In genomic region chr1:44695671-44696070, GRCh38 we compare ENCODE assay signal across 24 cellular contexts. TPM values are rescaled to one million over a fixed set of nuclear protein-coding genes. Genes with fewer than 3 reads are reported as not detected.
A peak's percentile ranks its signal among the peaks of the same experiment; 100 is the strongest.
DNase-seq lines count a peak whose midpoint lies in the region; ATAC-seq and TF ChIP-seq lines count a peak whose summit lies in the region.
"Had no signal": no experiment of that assay in that cellular context is flagged by ENCODE, and none has a peak within 500 bp of the region (broad histone marks: within the 10 kb centered on the region; RNA-seq: fewer than 3 reads in every experiment).

No MANE protein-coding gene starts in this region.

- CTCF ChIA-PET in activated CD4-positive, alpha-beta T cell treated with anti-CD3 and anti-CD28 coated beads, Interleukin-2, amount 10 ng/mL, durations not matched to agents 7 days and 5 days (lab: Charles Lee) = interaction anchor here (0.6 to 1.7 kb wide), 4 partner anchors 9 to 105 kb away, joined by 3 to 6 read pairs (median 4); no protein-coding TSS in a partner anchor
- CTCF ChIA-PET in WTC11 (lab: Charles Lee) = interaction anchor here (1.0 kb wide), 1 partner anchor 21 kb away, joined by 3 read pairs; the partner anchor contains the start of genes ARMH1 and TMEM53
- CTCF ChIA-PET in naive thymus-derived CD4-positive, alpha-beta T cell (lab: Charles Lee) = interaction anchor here (0.7 to 1.5 kb wide), 3 partner anchors 11 to 22 kb away, joined by 3 to 5 read pairs (median 3); partner anchors contain the start of genes ARMH1 and TMEM53

- TF ChIP-seq CTCF in DOHH2 (IDR thresholded peaks at IDR 0.05; ENCODE audit: low read depth, low read length, poor library complexity, severe bottlenecking) (no peak), WTC11 (IDR thresholded peaks at IDR 0.05) (no peak), left lung (IDR thresholded peaks at IDR 0.05) (no peak)

- no peak for DNase-seq in activated CD4-positive, alpha-beta T cell treated with anti-CD3 and anti-CD28 coated beads, Interleukin-2, amount 10 ng/mL, durations not matched to agents 7 days and 5 days
- no peak for DNase-seq in activated CD4-positive, alpha-beta T cell treated with anti-CD3 and anti-CD28 coated beads, Interleukin-2, amount 50 U/mL, for 4 hours
- DNase-seq in WTC11 (ENCODE audit: low spot score) = no peak
- DNase-seq in naive thymus-derived CD4-positive, alpha-beta T cell = no peak
- DNase-seq in OCI-M2 (lab: John Stamatoyannopoulos, UW; ENCODE audit: unreplicated experiment) = no peak
- no peak for DNase-seq in left lung
- DNase-seq: ACHN, NCI-H1105, NCI-H2029 treated with DMSO at 0.1 percent for 48 hours, NCI-H2171, NCI-H345, NCI-H524 treated with DMSO at 0.1 percent for 48 hours, NCI-H82, PC-3, Right ventricle myocardium superior had no signal

- H3K27me3 Mint-ChIP-seq in activated CD4-positive, alpha-beta T cell treated with anti-CD3 and anti-CD28 coated beads, Interleukin-2, amount 10 ng/mL, durations not matched to agents 7 days and 5 days = peaks cover 2% of the 10 kb centered on the region
- peaks cover 3% of the 10 kb centered on the region; the same call in 1 of the 2 replicates for H3K27me3 Mint-ChIP-seq in WTC11 (ENCODE audit: low read depth)
- H3K27me3 Mint-ChIP-seq in naive thymus-derived CD4-positive, alpha-beta T cell = peaks cover 0 to 5% (median 0%) of the 10 kb centered on the region in 5 donors

- intact Hi-C loops in naive thymus-derived CD4-positive, alpha-beta T cell (cut with micrococcal nuclease) = loop anchor here in 1 of 2 donors (1.0 kb wide), 1 partner anchor 21 kb away; the partner anchor contains the start of genes ARMH1 and TMEM53
- intact Hi-C loops in left lung (cut with DNase I) = no loop called here

- H3K4me1 ChIP-seq in DOHH2 (ENCODE audit: control insufficient read depth, low read length) = peaks cover 53% of the 10 kb centered on the region
- peaks cover 6 to 15% of the 10 kb centered on the region in 2 donors for H3K4me1 ChIP-seq in naive thymus-derived CD4-positive, alpha-beta T cell (ENCODE audit: control insufficient read depth in 2 of 2, insufficient read depth in 2 of 2, low read length in 2 of 2)
- H3K4me1 ChIP-seq in left lung = peaks cover 0 to 7% of the 10 kb centered on the region in 2 donors

- H3K9me3 ChIP-seq in DOHH2 (ENCODE audit: control insufficient read depth, insufficient read depth, low read length) (no peaks in the 10 kb centered on the region), left lung (no peaks in the 10 kb centered on the region)
- H3K9me3 ChIP-seq in naive thymus-derived CD4-positive, alpha-beta T cell (ENCODE audit: control insufficient read depth in 2 of 3, low read length in 3 of 3) = no peaks in the 10 kb centered on the region

- POLR2A ChIA-PET in activated CD4-positive, alpha-beta T cell treated with anti-CD3 and anti-CD28 coated beads, Interleukin-2, amount 10 ng/mL, durations not matched to agents 7 days and 5 days (lab: Charles Lee) = no interaction called here
- POLR2A ChIA-PET in WTC11 (lab: Charles Lee) = no interaction called here
- POLR2A ChIA-PET in naive thymus-derived CD4-positive, alpha-beta T cell (lab: Charles Lee) = interaction anchor here (1.3 to 3.0 kb wide), 4 partner anchors 11 to 64 kb away, joined by 3 to 15 read pairs (median 12); partner anchors contain the start of genes ARMH1 and TMEM53

- peaks cover 20% of the 10 kb centered on the region for H3K4me1 Mint-ChIP-seq in activated CD4-positive, alpha-beta T cell treated with anti-CD3 and anti-CD28 coated beads, Interleukin-2, amount 10 ng/mL, durations not matched to agents 7 days and 5 days
- no peaks in the 10 kb centered on the region for H3K4me1 Mint-ChIP-seq in WTC11
- peaks cover 13 to 26% (median 20%) of the 10 kb centered on the region in 7 donors for H3K4me1 Mint-ChIP-seq in naive thymus-derived CD4-positive, alpha-beta T cell

- H3K9me3 Mint-ChIP-seq in activated CD4-positive, alpha-beta T cell treated with anti-CD3 and anti-CD28 coated beads, Interleukin-2, amount 10 ng/mL, durations not matched to agents 7 days and 5 days = no peaks in the 10 kb centered on the region
- H3K9me3 Mint-ChIP-seq in WTC11 = no peaks in the 10 kb centered on the region
- H3K9me3 Mint-ChIP-seq in naive thymus-derived CD4-positive, alpha-beta T cell = no peaks in the 10 kb centered on the region

- H3K27me3 ChIP-seq in DOHH2 (ENCODE audit: control insufficient read depth, low read length) = no peaks in the 10 kb centered on the region
- no peaks in the 10 kb centered on the region for H3K27me3 ChIP-seq in naive thymus-derived CD4-positive, alpha-beta T cell (ENCODE audit: control insufficient read depth in 2 of 2, insufficient read depth in 2 of 2, low read length in 2 of 2)
- H3K27me3 ChIP-seq in left lung = no peaks in the 10 kb centered on the region

- H4K20me1 ChIP-seq in DOHH2 (ENCODE audit: control insufficient read depth, insufficient read depth, low read depth, low read length) = no peaks in the 10 kb centered on the region

- peak overlapping the region; percentile 80 for H3K27ac Mint-ChIP-seq in activated CD4-positive, alpha-beta T cell treated with anti-CD3 and anti-CD28 coated beads, Interleukin-2, amount 10 ng/mL, durations not matched to agents 7 days and 5 days
- H3K27ac Mint-ChIP-seq in WTC11 = no peak overlapping the region
- peak overlapping the region in 6 of 9 donors; percentile 39 to 92 (median 76) for H3K27ac Mint-ChIP-seq in naive thymus-derived CD4-positive, alpha-beta T cell

- ATAC-seq in WTC11 (no peak), HG02970 (IDR thresholded peaks at IDR 0.05; ENCODE audit: low FRiP score, unreplicated experiment) (no peak), left lung (no peak)
- ATAC-seq in naive thymus-derived CD4-positive, alpha-beta T cell = no peak
- ATAC-seq: PC-3 had no signal

- peak overlapping the region; percentile 56 for H3K4me2 ChIP-seq in DOHH2 (ENCODE audit: low read length)
- H3K4me2 ChIP-seq: KMS-11 had no signal

- no peaks in the 10 kb centered on the region for H3K36me3 ChIP-seq in DOHH2 (ENCODE audit: control insufficient read depth, low read length)
- no peaks in the 10 kb centered on the region for H3K36me3 ChIP-seq in naive thymus-derived CD4-positive, alpha-beta T cell (ENCODE audit: control insufficient read depth in 2 of 3, insufficient read depth in 3 of 3, low read length in 3 of 3)
- H3K36me3 ChIP-seq in left lung = no peaks in the 10 kb centered on the region

- H3K4me3 Mint-ChIP-seq in activated CD4-positive, alpha-beta T cell treated with anti-CD3 and anti-CD28 coated beads, Interleukin-2, amount 10 ng/mL, durations not matched to agents 7 days and 5 days = no peak overlapping the region
- no peak overlapping the region for H3K4me3 Mint-ChIP-seq in WTC11
- peak overlapping the region in 1 of 10 donors; percentile 12 for H3K4me3 Mint-ChIP-seq in naive thymus-derived CD4-positive, alpha-beta T cell

- H3K4me3 ChIP-seq in DOHH2 (ENCODE audit: low read length) = peak overlapping the region; percentile 8; the same call in 1 of the 2 replicates
- H3K4me3 ChIP-seq in naive thymus-derived CD4-positive, alpha-beta T cell (ENCODE audit: low read length) = no peak overlapping the region
- H3K4me3 ChIP-seq in left lung = no peak overlapping the region

- H3K79me2 ChIP-seq in DOHH2 (ENCODE audit: control insufficient read depth, low read length) = no peaks in the 10 kb centered on the region

- H3K36me3 Mint-ChIP-seq in activated CD4-positive, alpha-beta T cell treated with anti-CD3 and anti-CD28 coated beads, Interleukin-2, amount 10 ng/mL, durations not matched to agents 7 days and 5 days (ENCODE audit: low read depth) = no peaks in the 10 kb centered on the region
- no peaks in the 10 kb centered on the region for H3K36me3 Mint-ChIP-seq in WTC11
- H3K36me3 Mint-ChIP-seq in naive thymus-derived CD4-positive, alpha-beta T cell = peaks cover 0 to 4% (median 0%) of the 10 kb centered on the region in 5 donors

- no peaks in the 10 kb centered on the region for H3K9me2 ChIP-seq in DOHH2 (replicated peaks; ENCODE audit: control insufficient read depth, low read length)

- peaks cover 4% of the 10 kb centered on the region; the same call in 1 of the 2 replicates for H3F3A ChIP-seq in DOHH2 (ENCODE audit: control insufficient read depth, insufficient read depth)

- H3K27ac ChIP-seq in DOHH2 (ENCODE audit: low read depth, low read length) (no peak overlapping the region), left lung (no peak overlapping the region)
- no peak overlapping the region for H3K27ac ChIP-seq in naive thymus-derived CD4-positive, alpha-beta T cell (ENCODE audit: low read depth, low read length)
- H3K27ac ChIP-seq: 22Rv1, C4-2B, HL-60, KMS-11 had no signal

TF ChIP-seq in WTC11, 78 proteins besides CTCF, POLR2A, EP300 and RAD21 (continues in another document):
- TF ChIP-seq ZNF121 (CRISPR knock-in tag; IDR thresholded peaks at IDR 0.05) (peak; percentile 34; the same call in 1 of the 2 replicates), SP1 (CRISPR knock-in tag; conservative IDR thresholded peaks at IDR 0.05) (no peak), FOXJ3 (CRISPR knock-in tag; IDR thresholded peaks at IDR 0.05; ENCODE audit: borderline replicate concordance) (no peak), GTF2I (CRISPR knock-in tag; conservative IDR thresholded peaks at IDR 0.05) (0 out of 2 replicates have a peak, but pooled peaks have one; percentile 5), EMX1 (CRISPR knock-in tag; IDR thresholded peaks at IDR 0.05) (no peak)

RNA-seq across cellular contexts. Expression of gene ARMH1, which starts 21.2 kb away (rescaled TPM):
- 10 to 100 TPM; 47.4 to 50.7 TPM for total RNA-seq in activated CD4-positive, alpha-beta T cell treated with anti-CD3 and anti-CD28 coated beads, Interleukin-2, amount 10 ng/mL, durations not matched to agents 7 days and 5 days
- total RNA-seq in WTC11 (2021) (0.74 to 1.6 TPM (median 0.78 TPM) in 3 replicates), left lung (1 to 10 TPM; 4.0 to 6.4 TPM)
- total RNA-seq in naive thymus-derived CD4-positive, alpha-beta T cell = 100 to 1,000 TPM in 1 of 5 experiments, 10 to 100 TPM in 4; 65.8 to 205 (median 87.0) TPM
- 10 to 100 TPM; 32.8 to 41.0 TPM for polyA plus RNA-seq in naive thymus-derived CD4-positive, alpha-beta T cell
- total RNA-seq: RPMI7951 had no signal

RNA-seq across cellular contexts. Expression of gene TMEM53, which starts 21.4 kb away (rescaled TPM):
- 1 to 10 TPM; 3.0 to 3.5 TPM for total RNA-seq in activated CD4-positive, alpha-beta T cell treated with anti-CD3 and anti-CD28 coated beads, Interleukin-2, amount 10 ng/mL, durations not matched to agents 7 days and 5 days
- total RNA-seq in WTC11 (2021) (8.2 to 10.9 TPM (median 10.0 TPM) in 3 replicates), left lung (10 to 100 TPM; 17.1 to 18.8 TPM)
- total RNA-seq in naive thymus-derived CD4-positive, alpha-beta T cell = 1 to 10 TPM; 1.6 to 3.5 (median 1.9) TPM
- 1 to 10 TPM; 2.9 to 3.5 TPM for polyA plus RNA-seq in naive thymus-derived CD4-positive, alpha-beta T cell

RNA-seq across cellular contexts. Expression of gene RNU5D-1, which starts 35.3 kb away (rescaled TPM):
- total RNA-seq in activated CD4-positive, alpha-beta T cell treated with anti-CD3 and anti-CD28 coated beads, Interleukin-2, amount 10 ng/mL, durations not matched to agents 7 days and 5 days = not detected
- total RNA-seq in WTC11 (2021) (not detected in 3 replicates), left lung (not detected)
- total RNA-seq in naive thymus-derived CD4-positive, alpha-beta T cell = not detected
- polyA plus RNA-seq in naive thymus-derived CD4-positive, alpha-beta T cell = not detected
- total RNA-seq: HT-29, PC-3, Right ventricle myocardium superior, RPMI7951, SK-MEL-5 had no signal

RNA-seq across cellular contexts. Expression of gene KIF2C, which starts 44.0 kb away (rescaled TPM):
- total RNA-seq in activated CD4-positive, alpha-beta T cell treated with anti-CD3 and anti-CD28 coated beads, Interleukin-2, amount 10 ng/mL, durations not matched to agents 7 days and 5 days = 100 to 1,000 TPM; 110 to 121 TPM
- total RNA-seq in WTC11 (2021) = 82.6 to 93.8 TPM (median 85.4 TPM) in 3 replicates
- 10 to 100 TPM in 1 of 5 experiments, 1 to 10 TPM in 2, under 1 TPM in 2; 0.32 to 69.3 (median 1.1) TPM for total RNA-seq in naive thymus-derived CD4-positive, alpha-beta T cell
- under 1 TPM in 1 of 2 donors, not detected in 1; 0.52 TPM for polyA plus RNA-seq in naive thymus-derived CD4-positive, alpha-beta T cell
- total RNA-seq in left lung = 1 to 10 TPM; 3.3 to 7.3 TPM

Comparison
In these comparisons a context has a peak if more than half of its experiments do, and no peak if none do; other contexts are left out.
1. RNA of gene ARMH1, which starts 21.2 kb away (total RNA-seq): 65.8 to 205 TPM in naive thymus-derived CD4-positive, alpha-beta T cell and 47.4 to 50.7 TPM in activated CD4-positive, alpha-beta T cell treated with anti-CD3 and anti-CD28 coated beads, Interleukin-2, amount 10 ng/mL, durations not matched to agents 7 days and 5 days; 4.0 to 6.4 TPM in left lung and 0.74 to 1.6 TPM in WTC11; every median in the first group is over 4 times any median in the second.